ENCODE assay signal across 8 cellular contexts in the genomic region with DNA sequence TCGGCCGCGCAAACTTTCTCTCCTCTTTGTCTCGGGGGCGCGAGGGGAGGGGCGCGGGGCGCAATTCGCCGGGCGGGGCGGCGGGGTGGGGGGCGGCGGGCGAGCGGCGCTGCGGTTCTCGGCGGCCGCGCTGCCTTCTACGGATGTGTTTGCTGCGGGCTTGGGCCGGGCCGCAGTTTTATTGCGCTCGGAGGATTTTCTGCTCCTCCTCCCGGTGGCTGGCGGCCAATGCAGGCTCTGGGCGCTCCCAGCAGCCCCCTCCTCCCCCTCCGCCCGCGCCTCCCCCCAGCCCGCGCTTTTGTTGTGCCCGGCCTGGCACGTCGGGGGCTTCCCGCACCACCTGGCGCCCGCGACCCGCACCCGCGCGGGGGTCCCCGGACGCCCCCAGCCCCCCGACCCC. TPM values are rescaled to one million over a fixed set of nuclear protein-coding genes. Genes with fewer than 3 reads are reported as not detected.
A peak's percentile ranks its signal among the peaks of the same experiment; 100 is the strongest.
DNase-seq lines count a peak whose midpoint lies in the region; ATAC-seq, FAIRE-seq and TF ChIP-seq lines count a peak whose summit lies in the region.

A gene with protein sequence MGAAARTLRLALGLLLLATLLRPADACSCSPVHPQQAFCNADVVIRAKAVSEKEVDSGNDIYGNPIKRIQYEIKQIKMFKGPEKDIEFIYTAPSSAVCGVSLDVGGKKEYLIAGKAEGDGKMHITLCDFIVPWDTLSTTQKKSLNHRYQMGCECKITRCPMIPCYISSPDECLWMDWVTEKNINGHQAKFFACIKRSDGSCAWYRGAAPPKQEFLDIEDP (minus strand): TSS at position 154 of the 400 bp plus-strand sequence. CDS start 299 bp downstream, outside the sequence.

- H3K4me1 Mint-ChIP-seq in CD8-positive, alpha-beta memory T cell, result peaks cover 5 to 11% (median 6%) of the 10 kb centered on the region in 3 donors
- peaks cover 43% of the 10 kb centered on the region for H3K4me1 Mint-ChIP-seq in neural crest cell

- H3K27ac ChIP-seq in CD8-positive, alpha-beta memory T cell (ENCODE audit: low read depth, low read length), result no peak within 1 kb of the TSS
- H3K27ac ChIP-seq in RWPE2 (ENCODE audit: poor library complexity, severe bottlenecking) (peak within 1 kb of the TSS; percentile 20), stomach (peak within 1 kb of the TSS; percentile 79 to 97 (median 96))

- peaks cover 23 to 27% of the 10 kb centered on the region in 2 donors for H3K27me3 Mint-ChIP-seq in CD8-positive, alpha-beta memory T cell
- H3K27me3 Mint-ChIP-seq in neural crest cell (ENCODE audit: low read depth), result no peaks in the 10 kb centered on the region

- H3K9me3 ChIP-seq in CD8-positive, alpha-beta memory T cell (ENCODE audit: low read length), result no peaks in the 10 kb centered on the region
- H3K9me3 ChIP-seq in RWPE2 (ENCODE audit: severe bottlenecking), result no peaks in the 10 kb centered on the region
- H3K9me3 ChIP-seq in stomach, result no peaks in the 10 kb centered on the region

- peaks cover 0 to 2% (median 0%) of the 10 kb centered on the region in 5 donors for H3K9me3 Mint-ChIP-seq in CD8-positive, alpha-beta memory T cell
- no peaks in the 10 kb centered on the region for H3K9me3 Mint-ChIP-seq in neural crest cell

- H3K36me3 ChIP-seq in CD8-positive, alpha-beta memory T cell (ENCODE audit: insufficient read depth, low read length), result no peaks in the 10 kb centered on the region
- H3K36me3 ChIP-seq in RWPE2 (ENCODE audit: low read depth) (no peaks in the 10 kb centered on the region; the same call in 1 of the 2 replicates), stomach (no peaks in the 10 kb centered on the region)

- H3K36me3 Mint-ChIP-seq in CD8-positive, alpha-beta memory T cell, result no peaks in the 10 kb centered on the region
- H3K36me3 Mint-ChIP-seq in neural crest cell (ENCODE audit: low read depth), result no peaks in the 10 kb centered on the region

- TF ChIP-seq CTCF in RWPE2 (IDR thresholded peaks at IDR 0.05; ENCODE audit: poor library complexity, severe bottlenecking) (no peak), neural crest cell (conservative IDR thresholded peaks at IDR 0.05) (peak; percentile 61), stomach (IDR thresholded peaks at IDR 0.05) (peak in 2 of 7 experiments; percentile 25 to 56)

- peak within 1 kb of the TSS; percentile 10 to 91 (median 75) for H3K4me3 Mint-ChIP-seq in CD8-positive, alpha-beta memory T cell
- peak within 1 kb of the TSS; percentile 85 for H3K4me3 Mint-ChIP-seq in neural crest cell

- no peak for TF ChIP-seq POLR2A in stomach (IDR thresholded peaks at IDR 0.05)

- no peak for FAIRE-seq in frontal cortex (lab: Jason Lieb, UNC)

- no peak for TF ChIP-seq EP300 in stomach (IDR thresholded peaks at IDR 0.05)

- 0 to 1% (median 0%) methylated on average over 8 to 49 of the region's 52 CpGs for WGBS in stomach, 5 donors

- POLR2A ChIA-PET in CD8-positive, alpha-beta memory T cell (lab: Charles Lee), result no interaction called here

- peaks cover 7% of the 10 kb centered on the region for H3K27me3 ChIP-seq in CD8-positive, alpha-beta memory T cell (ENCODE audit: insufficient read depth, low read length, poor library complexity, severe bottlenecking)
- H3K27me3 ChIP-seq in RWPE2 (ENCODE audit: insufficient read depth, poor library complexity, severe bottlenecking) (no peaks in the 10 kb centered on the region), stomach (no peaks in the 10 kb centered on the region)

- intact Hi-C loops in stomach (cut with DNase I; ENCODE audit: low total_unique reads), result no loop called here

- peak; percentile 57 for ATAC-seq in RWPE2 (ENCODE audit: low read depth)
- ATAC-seq in HG03342 (IDR thresholded peaks at IDR 0.05; ENCODE audit: unreplicated experiment), result no peak

- CTCF ChIA-PET in CD8-positive, alpha-beta memory T cell (lab: Charles Lee), result no interaction called here

- peaks cover 9% of the 10 kb centered on the region for H3K4me1 ChIP-seq in CD8-positive, alpha-beta memory T cell (ENCODE audit: insufficient read depth, low read length)
- peaks cover 3% of the 10 kb centered on the region for H3K4me1 ChIP-seq in RWPE2 (ENCODE audit: insufficient read depth, poor library complexity, severe bottlenecking)
- H3K4me1 ChIP-seq in stomach, result peaks cover 39 to 63% (median 50%) of the 10 kb centered on the region in 4 donors

- DNase-seq in CD8-positive, alpha-beta memory T cell, result peak; percentile 28 to 70 (median 54)
- DNase-seq in LHCN-M2 (ENCODE audit: low read depth) (peak; percentile 73), RWPE2 (ENCODE audit: low spot score) (no peak), frontal cortex (ENCODE audit: low spot score in 2 of 2) (peak; percentile 92 to 96), neural crest cell (ENCODE audit: low read depth, low spot score) (peak; percentile 81), stomach (peak; percentile 87)
- peak; percentile 60 for DNase-seq in activated naive CD4-positive, alpha-beta T cell treated with Interleukin-2 at 50 U/mL for 16 hours

- H3K27ac Mint-ChIP-seq in CD8-positive, alpha-beta memory T cell, result no peak within 1 kb of the TSS
- H3K27ac Mint-ChIP-seq in neural crest cell (ENCODE audit: unreplicated experiment), result no peak within 1 kb of the TSS

- H3K4me3 ChIP-seq in CD8-positive, alpha-beta memory T cell (ENCODE audit: low read length), result peak within 1 kb of the TSS; percentile 50
- H3K4me3 ChIP-seq in RWPE2 (ENCODE audit: severe bottlenecking), result peak within 1 kb of the TSS; percentile 34
- H3K4me3 ChIP-seq in stomach, result peak within 1 kb of the TSS; percentile 80 to 86 (median 85)

RNA-seq across cellular contexts. Expression of the gene that starts here (rescaled TPM):
- total RNA-seq in CD8-positive, alpha-beta memory T cell, result 1 to 10 TPM; 1.3 to 1.6 TPM
- polyA plus RNA-seq in CD8-positive, alpha-beta memory T cell, result 0.08 TPM
- total RNA-seq in LHCN-M2 (2014; rRNA removed) (94.7 and 127 TPM in 2 replicates), frontal cortex (33.8 TPM), neural crest cell (58.5 and 60.2 TPM in 2 replicates), stomach (10 to 100 TPM; 37.4 to 100.0 (median 66.1) TPM)
- 273 TPM for polyA plus RNA-seq in LHCN-M2 (2012)
- 10 to 100 TPM; 20.9 to 34.4 (median 29.4) TPM for polyA plus RNA-seq in stomach

Comparison
In these comparisons a context has a peak if more than half of its experiments do, and no peak if none do; other contexts are left out.
1. RNA of the gene that starts here (total RNA-seq): 94.7 to 127 TPM in LHCN-M2, 37.4 to 100.0 TPM in stomach, 58.5 to 60.2 TPM in neural crest cell and 33.8 TPM in frontal cortex (single experiment); 1.3 to 1.6 TPM in CD8-positive, alpha-beta memory T cell; every median in the first group is over 10 times any median in the second.
2. RNA of the gene that starts here (polyA plus RNA-seq): 20.9 to 34.4 TPM in stomach; 0.08 TPM in CD8-positive, alpha-beta memory T cell (single experiment); every median in the first group is over 10 times any median in the second.
3. H3K4me3 ChIP-seq: peak in every context shown above with its lines; median percentile 85 in stomach; 50 in CD8-positive, alpha-beta memory T cell; 34 in RWPE2.